Comparison of ENCODE assay signal across 22 cellular contexts in the genomic region with DNA sequence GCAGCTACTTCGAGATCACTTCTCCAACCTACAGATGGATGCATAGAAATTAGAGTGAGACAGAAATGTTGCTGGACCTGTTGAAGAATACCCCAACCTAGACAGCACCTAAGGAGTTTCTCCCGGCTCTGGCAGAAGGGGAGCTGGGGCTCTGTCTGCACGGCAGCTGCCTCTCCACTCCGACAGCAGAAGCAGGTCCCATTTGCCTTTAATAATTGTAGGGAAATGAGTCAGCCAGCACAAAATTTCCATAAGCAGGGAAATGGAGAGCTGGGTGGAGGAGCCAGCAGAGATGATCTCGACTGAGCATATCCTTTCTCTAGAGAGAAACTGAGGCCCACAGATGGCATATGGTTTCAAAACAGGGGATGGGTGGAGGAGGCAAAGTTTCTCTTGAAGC.
A peak's percentile ranks its signal among the peaks of the same experiment; 100 is the strongest.
DNase-seq lines count a peak whose midpoint lies in the region; ATAC-seq and TF ChIP-seq lines count a peak whose summit lies in the region.
"Had no signal": no experiment of that assay in that cellular context is flagged by ENCODE, and none has a peak within 500 bp of the region (broad histone marks: within the 10 kb centered on the region; RNA-seq: fewer than 3 reads in every experiment).

No MANE protein-coding gene starts in this region.

- no peaks in the 10 kb centered on the region for H3K36me3 ChIP-seq in SK-N-SH (replicated peaks in 1 of 2; ENCODE audit: control insufficient read depth in 1 of 2, insufficient read depth in 2 of 2, low read length in 1 of 2)
- H3K36me3 ChIP-seq in esophagus muscularis mucosa: no peaks in the 10 kb centered on the region
- H3K36me3 ChIP-seq in CD4-positive, alpha-beta memory T cell (ENCODE audit: insufficient read depth, low read length): no peaks in the 10 kb centered on the region

- H3K4me1 ChIP-seq in SK-N-SH (ENCODE audit: control insufficient read depth in 1 of 2, insufficient read depth in 2 of 2, low read depth in 1 of 2, low read length in 1 of 2): no peaks in the 10 kb centered on the region; a peak in 1 of 4 replicates
- H3K4me1 ChIP-seq in esophagus muscularis mucosa: no peaks in the 10 kb centered on the region
- no peaks in the 10 kb centered on the region for H3K4me1 ChIP-seq in CD4-positive, alpha-beta memory T cell (ENCODE audit: insufficient read depth, low read length)

- no peaks in the 10 kb centered on the region for H3K9me2 ChIP-seq in SK-N-SH

- TF ChIP-seq EP300 in SK-N-SH (IDR thresholded peaks at IDR 0.05; ENCODE audit: borderline replicate concordance in 1 of 2, low read depth in 1 of 2, low read length in 1 of 2) (no peak), esophagus muscularis mucosa (IDR thresholded peaks at IDR 0.05) (no peak)

- intact Hi-C loops in esophagus muscularis mucosa (cut with DNase I) (no loop called here), CD14-positive monocyte (cut with micrococcal nuclease) (no loop called here)
- intact Hi-C loops in CD4-positive, alpha-beta memory T cell (cut with micrococcal nuclease): no loop called here

- peaks cover 5 to 7% of the 10 kb centered on the region in 2 donors for H3K27me3 Mint-ChIP-seq in CD4-positive, alpha-beta memory T cell
- H3K27me3 Mint-ChIP-seq in CD14-positive monocyte (ENCODE audit: low read depth in 3 of 3): peaks cover 3 to 12% (median 4%) of the 10 kb centered on the region in 3 donors

- no peak for TF ChIP-seq CTCF in SK-N-SH (IDR thresholded peaks at IDR 0.05)
- TF ChIP-seq CTCF in esophagus muscularis mucosa (IDR thresholded peaks at IDR 0.05): no peak
- no peak for TF ChIP-seq CTCF in CD14-positive monocyte (IDR thresholded peaks at IDR 0.05)

- no peak for TF ChIP-seq RAD21 in SK-N-SH (IDR thresholded peaks at IDR 0.05; ENCODE audit: low read length)

- H3K27me3 ChIP-seq in SK-N-SH (ENCODE audit: insufficient read depth) (no peaks in the 10 kb centered on the region), esophagus muscularis mucosa (no peaks in the 10 kb centered on the region)
- H3K27me3 ChIP-seq in CD4-positive, alpha-beta memory T cell (ENCODE audit: insufficient read depth, low read length): no peaks in the 10 kb centered on the region

- H4K20me1 ChIP-seq in SK-N-SH (ENCODE audit: insufficient read depth): no peaks in the 10 kb centered on the region

- TF ChIP-seq POLR2A in esophagus muscularis mucosa (IDR thresholded peaks at IDR 0.05; ENCODE audit: low read depth): no peak

- 0 out of 2 replicates have a peak overlapping the region, but pooled peaks have one; percentile 29 for H2AFZ ChIP-seq in SK-N-SH (ENCODE audit: low read depth)

- WGBS in SK-N-SH (ENCODE audit: low lambda C conversion rate): 19% methylated on average over 5 of the region's 5 CpGs
- 68% methylated on average over 5 of the region's 5 CpGs for WGBS in esophagus muscularis mucosa

- no peak for ATAC-seq in HG02623 (IDR thresholded peaks at IDR 0.05; ENCODE audit: unreplicated experiment)
- ATAC-seq: GM12878, Panc1 had no signal

- no peaks in the 10 kb centered on the region for H3K4me1 Mint-ChIP-seq in CD4-positive, alpha-beta memory T cell
- no peaks in the 10 kb centered on the region for H3K4me1 Mint-ChIP-seq in CD14-positive monocyte

- POLR2A ChIA-PET in SK-N-SH (lab: Yijun Ruan, JAX): no interaction called here
- POLR2A ChIA-PET in CD4-positive, alpha-beta memory T cell (lab: Charles Lee; ENCODE audit: partially characterized antibody): no interaction called here

- peaks cover 0 to 3% (median 0%) of the 10 kb centered on the region in 8 donors for H3K9me3 Mint-ChIP-seq in CD4-positive, alpha-beta memory T cell
- peaks cover 0 to 2% (median 0%) of the 10 kb centered on the region in 7 donors for H3K9me3 Mint-ChIP-seq in CD14-positive monocyte

- no peaks in the 10 kb centered on the region for H3K79me2 ChIP-seq in SK-N-SH (ENCODE audit: insufficient read depth)

- H3K4me3 ChIP-seq in SK-N-SH (ENCODE audit: low read depth in 2 of 2, low read length in 1 of 2) (no peak overlapping the region), esophagus muscularis mucosa (no peak overlapping the region)
- H3K4me3 ChIP-seq in CD4-positive, alpha-beta memory T cell (ENCODE audit: low read length in 2 of 2): no peak overlapping the region
- H3K4me3 ChIP-seq: GM12878 had no signal

- H3K27ac Mint-ChIP-seq in CD4-positive, alpha-beta memory T cell: no peak overlapping the region
- no peak overlapping the region for H3K27ac Mint-ChIP-seq in CD14-positive monocyte

- H3K36me3 Mint-ChIP-seq in CD4-positive, alpha-beta memory T cell: no peaks in the 10 kb centered on the region
- H3K36me3 Mint-ChIP-seq in CD14-positive monocyte: no peaks in the 10 kb centered on the region

- H3F3A ChIP-seq in SK-N-SH (replicated peaks; ENCODE audit: insufficient read depth): no peaks in the 10 kb centered on the region

- H3K27ac ChIP-seq in SK-N-SH (ENCODE audit: low read depth in 2 of 2, low read length in 1 of 2) (no peak overlapping the region; a peak in 1 of 4 replicates), esophagus muscularis mucosa (replicated peaks in 1 of 4) (no peak overlapping the region)
- H3K27ac ChIP-seq in CD4-positive, alpha-beta memory T cell (ENCODE audit: low read depth, low read length): no peak overlapping the region
- H3K27ac ChIP-seq: C4-2B, KMS-11 had no signal

- H3K4me2 ChIP-seq in SK-N-SH: no peak overlapping the region
- H3K4me2 ChIP-seq: KMS-11 had no signal

- H3K4me3 Mint-ChIP-seq in CD4-positive, alpha-beta memory T cell: no peak overlapping the region
- H3K4me3 Mint-ChIP-seq in CD14-positive monocyte: no peak overlapping the region

- H3K9ac ChIP-seq in SK-N-SH: no peak overlapping the region
- H3K9ac ChIP-seq: KMS-11 had no signal

- CTCF ChIA-PET in SK-N-SH (lab: Yijun Ruan, JAX): interaction anchor here (1.3 kb wide), 1 partner anchor 95 kb away, joined by 3 read pairs; no protein-coding TSS in a partner anchor
- CTCF ChIA-PET in CD4-positive, alpha-beta memory T cell (lab: Charles Lee; ENCODE audit: partially characterized antibody): no interaction called here

- no peaks in the 10 kb centered on the region for H3K9me3 ChIP-seq in SK-N-SH
- H3K9me3 ChIP-seq in esophagus muscularis mucosa: no peaks in the 10 kb centered on the region
- H3K9me3 ChIP-seq in CD4-positive, alpha-beta memory T cell (ENCODE audit: control insufficient read depth in 1 of 2, low read length in 2 of 2): no peaks in the 10 kb centered on the region

- DNase-seq in Ammon's horn (ENCODE audit: low spot score): peak; percentile 31
- DNase-seq in SK-N-SH: no peak
- peak; percentile 68 for DNase-seq in esophagus muscularis mucosa (ENCODE audit: extremely low spot score)
- no peak for DNase-seq in CD4-positive, alpha-beta memory T cell
- no peak for DNase-seq in H4 (ENCODE audit: low spot score)
- DNase-seq in CD14-positive monocyte (ENCODE audit: low spot score): no peak
- DNase-seq: AML-193, DMS79, IMR-90, NCI-H1092 treated with DMSO at 0.1 percent for 48 hours, NCI-H1436 treated with DMSO at 0.1 percent for 48 hours, NCI-H2029, NCI-H2227 treated with DMSO at 0.1 percent for 48 hours, NCI-H510A, NCI-H82, SIG-M5, T-helper 1 cell had no signal

TF ChIP-seq in SK-N-SH, 30 proteins besides CTCF, POLR2A, EP300 and RAD21:
- 0 out of 2 replicates have a peak, but pooled peaks have one; percentile 12 for TF ChIP-seq FOSL2 (IDR thresholded peaks at IDR 0.05; ENCODE audit: borderline replicate concordance, low read depth)
- TF ChIP-seq GABPA (IDR thresholded peaks at IDR 0.05; ENCODE audit: low read depth): no peak
- peak; percentile 15; the same call in 1 of the 2 replicates for TF ChIP-seq TCF12 (IDR thresholded peaks at IDR 0.05)
TF ChIP-seq in SK-N-SH: peak in this region for 2.

Comparison
In these comparisons a context has a peak if more than half of its experiments do, and no peak if none do; other contexts are left out.
1. DNase-seq: peak in Ammon's horn (single experiment) and esophagus muscularis mucosa (single experiment); none in SK-N-SH (single experiment), CD4-positive, alpha-beta memory T cell (0 of 5), H4 (single experiment) and CD14-positive monocyte (single experiment).